ENCODE assay signal across 26 cellular contexts in genomic region chr19:34731019-34731829, GRCh38. TPM values are rescaled to one million over a fixed set of nuclear protein-coding genes. Genes with fewer than 3 reads are reported as not detected.
DNase-seq lines count a peak whose midpoint lies in the region; ATAC-seq, FAIRE-seq and TF ChIP-seq lines count a peak whose summit lies in the region.
"Had no signal": no experiment of that assay in that cellular context is flagged by ENCODE, and none has a peak within 500 bp of the region (broad histone marks: within the 10 kb centered on the region; RNA-seq: fewer than 3 reads in every experiment).

No MANE protein-coding gene starts in this region.

- H3K27ac Mint-ChIP-seq in T-helper 1 cell treated with Interleukin-12 subunit alpha and Interleukin-12 subunit beta and Interleukin-4 antibody, amounts not matched to agents 30 μg/mL and 1 μg/mL, for 36 hours, result peak overlapping the region; percentile 65
- H3K27ac Mint-ChIP-seq in CD4-positive, alpha-beta memory T cell, result no peak overlapping the region
- H3K27ac Mint-ChIP-seq in astrocyte (ENCODE audit: unreplicated experiment) (no peak overlapping the region), naive B cell (peak overlapping the region in 1 of 6 donors; percentile 79)
- H3K27ac Mint-ChIP-seq: activated T-helper 2 cell treated with anti-CD3 and anti-CD28 coated beads, Interferon-gamma antibody, Interleukin-2, Interleukin-4, amounts not matched to agents 10 μg/mL and 5 μg/mL and 100 μg/mL, durations not matched to agents 14 hours and 24 hours and 36 hours; endodermal cell had no signal

- H3K4me2 ChIP-seq in astrocyte (ENCODE audit: low read length), result no peak overlapping the region

- H3K36me3 Mint-ChIP-seq in T-helper 1 cell treated with Interleukin-12 subunit alpha and Interleukin-12 subunit beta and Interleukin-4 antibody, amounts not matched to agents 30 μg/mL and 1 μg/mL, for 36 hours (ENCODE audit: low read depth), result peaks cover 11% of the 10 kb centered on the region
- peaks cover 12 to 21% of the 10 kb centered on the region in 2 donors for H3K36me3 Mint-ChIP-seq in CD4-positive, alpha-beta memory T cell
- peaks cover 8% of the 10 kb centered on the region for H3K36me3 Mint-ChIP-seq in astrocyte (ENCODE audit: low read depth, unreplicated experiment)
- H3K36me3 Mint-ChIP-seq in naive B cell, result peaks cover 8 to 10% of the 10 kb centered on the region in 2 donors

- intact Hi-C loops in CD4-positive, alpha-beta memory T cell (cut with micrococcal nuclease), result loop anchor here (5.0 kb wide), 1 partner anchor 281 kb away; no protein-coding TSS in a partner anchor
- intact Hi-C loops in testis (cut with DNase I; ENCODE audit: low total_unique reads), result loop anchor here (5.0 kb wide), 1 partner anchor 54 kb away; the partner anchor contains the start of genes SCGB2B2 and ZNF302
- intact Hi-C loops in gastrocnemius medialis (cut with DNase I; ENCODE audit: low total_unique reads), result no loop called here

- H3K36me3 ChIP-seq in CD4-positive, alpha-beta memory T cell (ENCODE audit: insufficient read depth, low read length), result no peaks in the 10 kb centered on the region
- H3K36me3 ChIP-seq in astrocyte (ENCODE audit: insufficient read depth, low read length) (no peaks in the 10 kb centered on the region), testis (ENCODE audit: low read depth, missing control alignments) (no peaks in the 10 kb centered on the region), gastrocnemius medialis (peaks cover 0 to 8% of the 10 kb centered on the region in 2 donors)
- H3K36me3 ChIP-seq: breast epithelium, HAP-1, SJCRH30 had no signal

- H3K27me3 ChIP-seq in CD4-positive, alpha-beta memory T cell (ENCODE audit: insufficient read depth, low read length), result no peaks in the 10 kb centered on the region
- no peaks in the 10 kb centered on the region for H3K27me3 ChIP-seq in astrocyte (ENCODE audit: insufficient read depth, low read length)
- no peaks in the 10 kb centered on the region for H3K27me3 ChIP-seq in testis
- H3K27me3 ChIP-seq in gastrocnemius medialis, result peaks cover 0 to 2% (median 0%) of the 10 kb centered on the region in 3 donors
- H3K27me3 ChIP-seq: breast epithelium, SJCRH30 had no signal

- DNase-seq in T-helper 1 cell, result no peak
- DNase-seq in CD4-positive, alpha-beta memory T cell, result no peak
- no peak for DNase-seq in astrocyte (ENCODE audit: low read depth)
- DNase-seq in naive B cell, result no peak
- DNase-seq in testis, result no peak
- no peak for DNase-seq in 8988T
- DNase-seq in gastrocnemius medialis, result no peak
- DNase-seq: activated CD4-positive, alpha-beta T cell treated with anti-CD3 and anti-CD28 coated beads for 4 hours; Caco-2; endodermal cell; KBM-7; mesendoderm; NCI-H1436 treated with DMSO at 0.1 percent for 48 hours; NCI-H2171; NCI-H524; NK-92 treated with Interleukin-12 subunit alpha and Interleukin-12 subunit beta, amount 100 ng/mL, for 24 hours; SJCRH30; spleen; trophoblast cell had no signal

- POLR2A ChIA-PET in CD4-positive, alpha-beta memory T cell (lab: Charles Lee; ENCODE audit: partially characterized antibody), result interaction anchor here (1.9 kb wide), 1 partner anchor 55 kb away, joined by 4 read pairs; no protein-coding TSS in a partner anchor

- FAIRE-seq in astrocyte (lab: Jason Lieb, UNC), result no peak

- H3K4me3 Mint-ChIP-seq in T-helper 1 cell treated with Interleukin-12 subunit alpha and Interleukin-12 subunit beta and Interleukin-4 antibody, amounts not matched to agents 30 μg/mL and 1 μg/mL, for 36 hours, result no peak overlapping the region
- H3K4me3 Mint-ChIP-seq in CD4-positive, alpha-beta memory T cell, result peak overlapping the region in 5 of 8 donors; percentile 4 to 50 (median 38)
- H3K4me3 Mint-ChIP-seq in astrocyte (ENCODE audit: unreplicated experiment) (peak overlapping the region; percentile 54), naive B cell (peak overlapping the region in 6 of 8 donors; percentile 15 to 80 (median 47))
- H3K4me3 Mint-ChIP-seq: endodermal cell had no signal

- ATAC-seq in naive B cell (ENCODE audit: low read depth in 2 of 2) (no peak), gastrocnemius medialis (no peak)
- ATAC-seq: Panc1 had no signal

- H3K4me1 ChIP-seq in CD4-positive, alpha-beta memory T cell (ENCODE audit: insufficient read depth, low read length), result peaks cover 26% of the 10 kb centered on the region
- H3K4me1 ChIP-seq in astrocyte (ENCODE audit: insufficient read depth, low read length) (peaks cover 9% of the 10 kb centered on the region), testis (peaks cover 6% of the 10 kb centered on the region), gastrocnemius medialis (peaks cover 22 to 25% of the 10 kb centered on the region in 2 donors)
- H3K4me1 ChIP-seq: HAP-1, SJCRH30 had no signal

- peaks cover 10% of the 10 kb centered on the region for H3K27me3 Mint-ChIP-seq in T-helper 1 cell treated with Interleukin-12 subunit alpha and Interleukin-12 subunit beta and Interleukin-4 antibody, amounts not matched to agents 30 μg/mL and 1 μg/mL, for 36 hours (ENCODE audit: low read depth)
- H3K27me3 Mint-ChIP-seq in CD4-positive, alpha-beta memory T cell, result peaks cover 8 to 18% of the 10 kb centered on the region in 2 donors
- H3K27me3 Mint-ChIP-seq in astrocyte (ENCODE audit: low read depth, unreplicated experiment) (peaks cover 13% of the 10 kb centered on the region), naive B cell (peaks cover 15 to 27% (median 26%) of the 10 kb centered on the region in 3 donors)

- CTCF ChIA-PET in CD4-positive, alpha-beta memory T cell (lab: Charles Lee; ENCODE audit: partially characterized antibody), result no interaction called here

- no peak overlapping the region for H2AFZ ChIP-seq in astrocyte (ENCODE audit: low read depth, low read length)

- H3K9ac ChIP-seq in astrocyte (ENCODE audit: low read length), result no peak overlapping the region

- no peak overlapping the region for H3K4me3 ChIP-seq in CD4-positive, alpha-beta memory T cell (ENCODE audit: low read length in 2 of 2)
- no peak overlapping the region for H3K4me3 ChIP-seq in astrocyte (ENCODE audit: insufficient read depth, low read depth, low read length)
- H3K4me3 ChIP-seq in testis, result no peak overlapping the region
- no peak overlapping the region for H3K4me3 ChIP-seq in gastrocnemius medialis
- H3K4me3 ChIP-seq: breast epithelium, coronary artery, HAP-1, SJCRH30, spleen had no signal

- no peak for TF ChIP-seq CTCF in astrocyte (IDR thresholded peaks at IDR 0.05; ENCODE audit: insufficient read depth, low read depth, low read length)
- TF ChIP-seq CTCF in testis (IDR thresholded peaks at IDR 0.05), result no peak
- TF ChIP-seq CTCF in gastrocnemius medialis (IDR thresholded peaks at IDR 0.05 in 4 of 5, conservative IDR thresholded peaks at IDR 0.05 in 1 of 5), result no peak

- TF ChIP-seq POLR2A in testis (IDR thresholded peaks at IDR 0.05) (no peak), gastrocnemius medialis (IDR thresholded peaks at IDR 0.05) (no peak)

- 85 to 91% methylated on average over 6 to 11 of the region's 11 CpGs for WGBS in testis, 2 donors

- in situ Hi-C loops in gastrocnemius medialis (cut with MboI; ENCODE audit: low sequenced_read_pairs in 4 of 4), result loop anchor here in 1 of 4 donors (10.0 kb wide), 1 partner anchor 56 kb away; the partner anchor contains the start of genes SCGB2B2 and ZNF302

- peaks cover 12% of the 10 kb centered on the region for H3K9me3 Mint-ChIP-seq in T-helper 1 cell treated with Interleukin-12 subunit alpha and Interleukin-12 subunit beta and Interleukin-4 antibody, amounts not matched to agents 30 μg/mL and 1 μg/mL, for 36 hours
- peaks cover 0 to 7% (median 4%) of the 10 kb centered on the region in 8 donors for H3K9me3 Mint-ChIP-seq in CD4-positive, alpha-beta memory T cell
- H3K9me3 Mint-ChIP-seq in astrocyte (ENCODE audit: unreplicated experiment), result peaks cover 5% of the 10 kb centered on the region
- peaks cover 0 to 6% (median 2%) of the 10 kb centered on the region in 7 donors for H3K9me3 Mint-ChIP-seq in naive B cell

- no peaks in the 10 kb centered on the region for H4K20me1 ChIP-seq in astrocyte (ENCODE audit: insufficient read depth, low read length)

- peaks cover 22% of the 10 kb centered on the region for H3K4me1 Mint-ChIP-seq in T-helper 1 cell treated with Interleukin-12 subunit alpha and Interleukin-12 subunit beta and Interleukin-4 antibody, amounts not matched to agents 30 μg/mL and 1 μg/mL, for 36 hours (ENCODE audit: low read depth)
- peaks cover 15 to 35% (median 26%) of the 10 kb centered on the region in 4 donors for H3K4me1 Mint-ChIP-seq in CD4-positive, alpha-beta memory T cell
- peaks cover 6% of the 10 kb centered on the region for H3K4me1 Mint-ChIP-seq in astrocyte (ENCODE audit: low read depth, unreplicated experiment)
- H3K4me1 Mint-ChIP-seq in naive B cell, result peaks cover 20 to 32% (median 28%) of the 10 kb centered on the region in 3 donors

- H3K27ac ChIP-seq in CD4-positive, alpha-beta memory T cell (ENCODE audit: low read depth, low read length), result no peak overlapping the region
- H3K27ac ChIP-seq in astrocyte (ENCODE audit: low read depth, low read length) (no peak overlapping the region), testis (no peak overlapping the region), gastrocnemius medialis (no peak overlapping the region)
- H3K27ac ChIP-seq: 22Rv1, breast epithelium, coronary artery, SJCRH30, spleen had no signal

- H3K79me2 ChIP-seq in astrocyte (ENCODE audit: insufficient read depth, low read length), result peaks cover 3% of the 10 kb centered on the region

- no peaks in the 10 kb centered on the region for H3K9me3 ChIP-seq in CD4-positive, alpha-beta memory T cell (ENCODE audit: control insufficient read depth in 1 of 2, low read length in 2 of 2)
- no peaks in the 10 kb centered on the region for H3K9me3 ChIP-seq in astrocyte (ENCODE audit: insufficient read depth, low read depth, low read length)
- no peaks in the 10 kb centered on the region for H3K9me3 ChIP-seq in testis
- no peaks in the 10 kb centered on the region for H3K9me3 ChIP-seq in gastrocnemius medialis
- H3K9me3 ChIP-seq: breast epithelium, Caco-2, HAP-1 had no signal

RNA-seq across cellular contexts. Expression of gene ZNF181, which starts 2.8 kb away (rescaled TPM):
- 10 to 100 TPM; 23.6 to 24.0 TPM for total RNA-seq in CD4-positive, alpha-beta memory T cell
- polyA plus RNA-seq in CD4-positive, alpha-beta memory T cell, result 10 to 100 TPM; 14.2 to 37.0 TPM
- 4.8 and 5.2 TPM in 2 replicates for total RNA-seq in astrocyte
- 10 to 100 TPM; 17.3 to 37.6 (median 33.7) TPM for polyA plus RNA-seq in naive B cell (ENCODE audit: low read depth in 6 of 6)
- total RNA-seq in testis, result 10 to 100 TPM; 16.1 to 18.5 TPM
- 10.7 TPM for polyA plus RNA-seq in testis (ENCODE audit: insufficient read depth, low read depth, low replicate concordance)
- total RNA-seq in gastrocnemius medialis, result 10 to 100 TPM; 27.3 to 77.9 (median 49.3) TPM

RNA-seq across cellular contexts. Expression of gene ZNF599, which starts 41.8 kb away (rescaled TPM):
- total RNA-seq in CD4-positive, alpha-beta memory T cell, result 10 to 100 TPM; 10.6 to 10.7 TPM
- polyA plus RNA-seq in CD4-positive, alpha-beta memory T cell, result 1 to 10 TPM; 8.0 to 9.3 TPM
- total RNA-seq in astrocyte, result 4.8 and 5.7 TPM in 2 replicates
- polyA plus RNA-seq in naive B cell (ENCODE audit: low read depth in 6 of 6), result 10 to 100 TPM in 1 of 6 donors, 1 to 10 TPM in 5; 6.5 to 13.9 (median 8.1) TPM
- total RNA-seq in testis, result 10 to 100 TPM; 26.4 to 27.1 TPM
- polyA plus RNA-seq in testis (ENCODE audit: insufficient read depth, low read depth, low replicate concordance), result 18.3 TPM
- 1 to 10 TPM; 1.2 to 6.3 (median 2.4) TPM for total RNA-seq in gastrocnemius medialis

RNA-seq across cellular contexts. Expression of gene ZNF302, which starts 53.7 kb away (rescaled TPM):
- 10 to 100 TPM; 50.8 to 53.3 TPM for total RNA-seq in CD4-positive, alpha-beta memory T cell
- polyA plus RNA-seq in CD4-positive, alpha-beta memory T cell, result 10 to 100 TPM; 18.2 to 19.4 TPM
- total RNA-seq in astrocyte (14.8 and 16.5 TPM in 2 replicates), testis (10 to 100 TPM; 36.7 to 50.8 TPM), gastrocnemius medialis (10 to 100 TPM; 14.9 to 43.2 (median 28.2) TPM)
- polyA plus RNA-seq in naive B cell (ENCODE audit: low read depth in 6 of 6) (10 to 100 TPM; 15.8 to 25.0 (median 22.8) TPM), testis (ENCODE audit: insufficient read depth, low read depth, low replicate concordance) (24.1 TPM)

RNA-seq across cellular contexts. Expression of gene SCGB2B2, which starts 54.3 kb away (rescaled TPM):
- under 1 TPM; 0.73 to 0.75 TPM for total RNA-seq in CD4-positive, alpha-beta memory T cell
- not detected for polyA plus RNA-seq in CD4-positive, alpha-beta memory T cell
- total RNA-seq in astrocyte, result 0.14 and 0.31 TPM in 2 replicates
- not detected for polyA plus RNA-seq in naive B cell (ENCODE audit: low read depth in 6 of 6)
- total RNA-seq in testis, result 1 to 10 TPM; 3.3 to 4.4 TPM
- polyA plus RNA-seq in testis (ENCODE audit: insufficient read depth, low read depth, low replicate concordance), result 1.5 TPM
- 1 to 10 TPM in 1 of 4 donors, under 1 TPM in 2, not detected in 1; 0.20 to 1.1 (median 0.20) TPM for total RNA-seq in gastrocnemius medialis
- total RNA-seq: SJCRH30 had no signal
